ENCODE assay signal across 16 cellular contexts in the genomic region with DNA sequence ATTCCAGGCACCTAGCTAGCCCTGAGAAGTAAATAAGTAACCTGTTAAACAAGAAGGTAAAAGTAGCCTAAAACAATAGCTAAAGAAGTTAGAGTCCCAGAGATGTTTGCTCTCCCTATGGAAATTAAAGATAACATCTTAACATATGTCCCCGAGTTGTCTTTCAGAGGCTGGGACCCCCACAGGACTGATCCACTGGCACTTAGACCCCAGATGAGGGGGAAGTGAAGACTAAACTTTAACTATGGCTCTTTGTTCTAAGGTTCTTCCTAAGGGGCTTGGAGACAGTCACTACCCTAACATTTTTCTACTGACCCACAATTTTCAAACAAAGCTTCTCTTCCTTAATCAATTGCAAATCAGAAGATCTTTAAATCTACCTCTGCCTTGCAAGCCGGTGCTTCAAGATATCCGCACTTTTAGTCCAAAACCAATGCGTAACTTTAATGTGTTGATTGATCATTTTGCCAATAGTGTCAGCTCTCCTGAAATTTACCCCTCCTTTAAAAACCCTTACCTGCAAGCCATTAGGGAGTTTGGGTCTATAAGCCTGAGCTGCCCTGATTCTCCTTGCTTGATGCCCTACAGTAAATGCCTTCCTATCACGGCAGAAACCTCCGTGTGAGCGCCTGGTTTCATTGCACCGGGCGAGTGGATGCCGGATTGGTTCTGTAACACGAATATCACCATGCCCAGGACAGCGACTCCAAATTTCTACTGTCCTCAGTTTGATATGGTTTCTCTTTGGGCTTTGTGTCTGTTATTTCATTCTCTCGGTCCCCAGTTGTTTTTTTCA.
DNase-seq lines count a peak whose midpoint lies in the region; ATAC-seq and TF ChIP-seq lines count a peak whose summit lies in the region.
"Had no signal": no experiment of that assay in that cellular context is flagged by ENCODE, and none has a peak within 500 bp of the region (broad histone marks: within the 10 kb centered on the region; RNA-seq: fewer than 3 reads in every experiment).

No MANE protein-coding gene starts in this region.

- no peaks in the 10 kb centered on the region for H3K36me3 Mint-ChIP-seq in brain

- H3K4me1 Mint-ChIP-seq in brain, result peaks cover 38% of the 10 kb centered on the region

- no peaks in the 10 kb centered on the region for H3K27me3 ChIP-seq in DND-41 (ENCODE audit: insufficient read depth, low read length, poor library complexity)
- peaks cover 0 to 6% (median 0%) of the 10 kb centered on the region in 45 donors for H3K27me3 ChIP-seq in dorsolateral prefrontal cortex
- H3K27me3 ChIP-seq: body of pancreas had no signal

- H3K9me3 Mint-ChIP-seq in brain, result peaks cover 0 to 3% (median 3%) of the 10 kb centered on the region in 5 experiments

- H3K4me3 Mint-ChIP-seq in brain, result peak overlapping the region in 3 of 5 experiments; percentile 2 to 46 (median 4)

- no peaks in the 10 kb centered on the region for H4K20me1 ChIP-seq in DND-41 (ENCODE audit: insufficient read depth, low read length)

- H3K27ac Mint-ChIP-seq in brain, result peak overlapping the region in 4 of 5 experiments; percentile 11 to 91 (median 38)

- no peak overlapping the region; the same call in 1 of the 2 replicates for H2AFZ ChIP-seq in DND-41 (ENCODE audit: low read depth, low read length)

- H3K4me2 ChIP-seq in DND-41 (ENCODE audit: insufficient read depth, low read length), result peak overlapping the region; percentile 61

- 49 to 65% methylated on average over 10 to 11 of the region's 13 CpGs for WGBS in mesodermal cell (ENCODE audit: insufficient coverage in 2 of 2), 2 experiments

- H3K4me1 ChIP-seq in DND-41 (ENCODE audit: insufficient read depth, low read length) (peaks cover 24% of the 10 kb centered on the region), mesodermal cell (ENCODE audit: control insufficient read depth, insufficient read depth, low read length, poor library complexity, severe bottlenecking) (peaks cover 15% of the 10 kb centered on the region)
- H3K4me1 ChIP-seq: body of pancreas, pancreas had no signal

- no peaks in the 10 kb centered on the region for H3K79me2 ChIP-seq in DND-41 (ENCODE audit: insufficient read depth, low read length)

- H3K27ac ChIP-seq in DND-41 (ENCODE audit: low read length) (no peak overlapping the region; the same call in 1 of the 2 replicates), mesodermal cell (ENCODE audit: low read depth, low read length, severe bottlenecking) (peak overlapping the region; percentile 45), dorsolateral prefrontal cortex (no peak overlapping the region)
- H3K27ac ChIP-seq: body of pancreas, pancreas had no signal

- H3K27me3 Mint-ChIP-seq in brain, result peaks cover 3% of the 10 kb centered on the region

- intact Hi-C loops in dorsolateral prefrontal cortex (cut with DNase I), result no loop called here

- no peak for TF ChIP-seq CTCF in DND-41 (IDR thresholded peaks at IDR 0.05; ENCODE audit: borderline replicate concordance, extremely low read depth, low read length, poor library complexity, severe bottlenecking)
- no peak for TF ChIP-seq CTCF in brain (conservative IDR thresholded peaks at IDR 0.05)
- TF ChIP-seq CTCF in dorsolateral prefrontal cortex (IDR thresholded peaks at IDR 0.05 in 54 of 56, conservative IDR thresholded peaks at IDR 0.05 in 2 of 56; ENCODE audit: low read depth in 1 of 56, partially characterized antibody in 56 of 56), result no peak

- DNase-seq in DND-41 (no peak), iPS-NIHi11 (ENCODE audit: low spot score) (no peak), dorsolateral prefrontal cortex (no peak)
- DNase-seq: activated naive CD4-positive, alpha-beta T cell; AML-193; body of pancreas; DMS 273 treated with DMSO at 0.1 percent for 48 hours; head of caudate nucleus; KG1; NCI-H1105; pancreas had no signal

- H3K9me3 ChIP-seq in DND-41 (ENCODE audit: insufficient read depth, low read length, severe bottlenecking) (no peaks in the 10 kb centered on the region), mesodermal cell (ENCODE audit: control insufficient read depth, low read length) (no peaks in the 10 kb centered on the region)
- H3K9me3 ChIP-seq: body of pancreas, pancreas had no signal

- H3K36me3 ChIP-seq in DND-41 (ENCODE audit: insufficient read depth, low read length) (no peaks in the 10 kb centered on the region), mesodermal cell (ENCODE audit: control insufficient read depth, insufficient read depth, low read length) (no peaks in the 10 kb centered on the region)
- H3K36me3 ChIP-seq: pancreas had no signal

- ATAC-seq in DND-41 (ENCODE audit: insufficient read depth, low read depth) (0 out of 3 replicates have a peak, but pooled peaks have one; percentile 3), HG03432 (IDR thresholded peaks at IDR 0.05; ENCODE audit: unreplicated experiment) (peak; percentile 14), GM18867 (IDR thresholded peaks at IDR 0.05; ENCODE audit: unreplicated experiment) (no peak), GM21723 (IDR thresholded peaks at IDR 0.05; ENCODE audit: unreplicated experiment) (no peak)
- ATAC-seq: body of pancreas had no signal

- H3K4me3 ChIP-seq in DND-41 (ENCODE audit: low read depth in 1 of 2, low read length in 2 of 2) (no peak overlapping the region), mesodermal cell (ENCODE audit: extremely low read depth, insufficient read depth, low read length, poor library complexity, severe bottlenecking) (no peak overlapping the region), dorsolateral prefrontal cortex (no peak overlapping the region)
- H3K4me3 ChIP-seq: body of pancreas, pancreas had no signal

- no peak overlapping the region for H3K9ac ChIP-seq in DND-41 (ENCODE audit: low read depth, low read length)

Comparison
In these comparisons a context has a peak if more than half of its experiments do, and no peak if none do; other contexts are left out.
1. ATAC-seq: peak in DND-41 (single experiment) and HG03432 (single experiment); none in GM18867 (single experiment) and GM21723 (single experiment).